ENCODE assay signal across 14 cellular contexts in the genomic region with DNA sequence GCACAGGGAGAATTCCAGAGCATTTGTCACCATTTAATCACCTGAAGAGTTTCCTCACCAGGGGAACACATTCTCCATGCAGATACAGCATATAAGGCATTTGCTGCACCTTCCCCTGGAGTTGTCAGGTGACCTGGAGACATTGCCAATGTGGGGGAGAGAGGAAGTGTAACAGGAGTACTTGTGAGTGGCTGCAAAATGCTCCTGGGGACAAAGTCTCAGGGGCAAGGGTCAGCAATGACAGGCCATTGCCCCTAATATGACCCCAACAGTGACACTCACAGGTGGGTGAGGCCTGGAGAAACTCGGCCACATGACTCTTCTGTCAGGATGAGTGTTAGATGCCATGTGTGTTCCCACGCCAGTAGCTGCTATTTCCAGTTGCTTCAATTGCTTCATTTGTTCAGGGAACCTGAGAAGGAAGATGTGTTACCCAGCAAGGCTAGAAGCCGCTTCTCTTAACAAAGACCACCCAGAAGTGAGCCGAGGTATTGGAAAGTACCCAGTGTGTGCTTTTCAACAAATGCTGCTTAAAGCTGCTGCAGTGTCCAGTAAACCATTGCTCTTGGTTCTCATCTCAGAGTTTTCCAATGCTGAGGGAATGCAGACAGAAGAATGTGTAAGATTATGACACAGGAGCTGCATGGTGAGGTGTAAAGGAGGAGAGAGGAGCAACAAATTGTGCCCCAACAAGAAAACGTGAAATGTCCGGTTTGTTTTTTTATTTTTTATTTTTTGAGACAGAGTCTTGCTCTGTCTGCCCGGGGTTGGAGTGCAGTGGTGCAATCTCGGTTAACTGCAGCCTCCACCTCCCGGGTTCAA.
DNase-seq lines count a peak whose midpoint lies in the region; ATAC-seq lines count a peak whose summit lies in the region.
"Had no signal": no experiment of that assay in that cellular context is flagged by ENCODE, and none has a peak within 500 bp of the region (broad histone marks: within the 10 kb centered on the region; RNA-seq: fewer than 3 reads in every experiment).

No MANE protein-coding gene starts in this region.

- peak overlapping the region in 1 of 2 donors; percentile 64 for H3K4me3 Mint-ChIP-seq in effector memory CD8-positive, alpha-beta T cell
- H3K4me3 Mint-ChIP-seq: activated CD4-positive, alpha-beta memory T cell treated with anti-CD3 and anti-CD28 coated beads, Interleukin-2, amount 10 ng/mL, durations not matched to agents 7 days and 5 days had no signal

- DNase-seq in M059J (ENCODE audit: low read depth) (peak; percentile 18), GM03348 (ENCODE audit: low spot score) (no peak), Ammon's horn (ENCODE audit: low spot score) (no peak)
- DNase-seq in effector memory CD8-positive, alpha-beta T cell, result no peak
- DNase-seq: cerebellar nuclear complex, NCI-H146 had no signal

- H3K36me3 Mint-ChIP-seq in effector memory CD8-positive, alpha-beta T cell (ENCODE audit: insufficient read depth), result no peaks in the 10 kb centered on the region

- H3K36me3 ChIP-seq in BLaER1 treated with 17β-estradiol and CSF1 and Interleukin-3, amounts not matched to agents 10 nM and 100 nM, result no peaks in the 10 kb centered on the region
- H3K36me3 ChIP-seq in muscle layer of colon (ENCODE audit: insufficient read depth, low read length), result no peaks in the 10 kb centered on the region
- H3K36me3 ChIP-seq: upper lobe of right lung had no signal

- no peak for ATAC-seq in effector memory CD8-positive, alpha-beta T cell (replicated peaks)
- ATAC-seq in HG02759 (IDR thresholded peaks at IDR 0.05; ENCODE audit: unreplicated experiment) (no peak), GM19023 (IDR thresholded peaks at IDR 0.05; ENCODE audit: unreplicated experiment) (no peak)
- ATAC-seq: foreskin keratinocyte had no signal

- H3K27me3 Mint-ChIP-seq in effector memory CD8-positive, alpha-beta T cell, result peaks cover 8 to 16% of the 10 kb centered on the region in 2 donors
- H3K27me3 Mint-ChIP-seq: activated CD4-positive, alpha-beta memory T cell treated with anti-CD3 and anti-CD28 coated beads, Interleukin-2, amount 10 ng/mL, durations not matched to agents 7 days and 5 days had no signal

- no peak overlapping the region for H3K4me3 ChIP-seq in BLaER1 treated with 17β-estradiol and CSF1 and Interleukin-3, amounts not matched to agents 10 nM and 100 nM
- no peak overlapping the region for H3K4me3 ChIP-seq in muscle layer of colon (ENCODE audit: low read depth in 1 of 2, low read length in 2 of 2)
- H3K4me3 ChIP-seq: smooth muscle cell, upper lobe of right lung had no signal

- H3K9me3 ChIP-seq in BLaER1 treated with 17β-estradiol and CSF1 and Interleukin-3, amounts not matched to agents 10 nM and 100 nM (replicated peaks in 1 of 11), result no peaks in the 10 kb centered on the region
- H3K9me3 ChIP-seq in muscle layer of colon (ENCODE audit: low read length), result no peaks in the 10 kb centered on the region
- H3K9me3 ChIP-seq: upper lobe of right lung had no signal

- no peaks in the 10 kb centered on the region for H3K27me3 ChIP-seq in BLaER1 treated with 17β-estradiol and CSF1 and Interleukin-3, amounts not matched to agents 10 nM and 100 nM
- H3K27me3 ChIP-seq in muscle layer of colon (ENCODE audit: control insufficient read depth in 1 of 2, insufficient read depth in 2 of 2, low read length in 2 of 2), result no peaks in the 10 kb centered on the region
- H3K27me3 ChIP-seq: foreskin keratinocyte, upper lobe of right lung had no signal

- H3K9me3 Mint-ChIP-seq in effector memory CD8-positive, alpha-beta T cell, result no peaks in the 10 kb centered on the region
- H3K9me3 Mint-ChIP-seq: activated CD4-positive, alpha-beta memory T cell treated with anti-CD3 and anti-CD28 coated beads, Interleukin-2, amount 10 ng/mL, durations not matched to agents 7 days and 5 days had no signal

- peak overlapping the region; percentile 15 to 39 for H3K27ac Mint-ChIP-seq in effector memory CD8-positive, alpha-beta T cell

- H4K20me1 ChIP-seq in BLaER1 treated with 17β-estradiol and CSF1 and Interleukin-3, amounts not matched to agents 10 nM and 100 nM, result no peaks in the 10 kb centered on the region

- H3K27ac ChIP-seq in BLaER1 treated with 17β-estradiol and CSF1 and Interleukin-3, amounts not matched to agents 10 nM and 100 nM, result peak overlapping the region; percentile 69 to 90 (median 75); a peak in 21 of 22 replicates
- peak overlapping the region; percentile 24 for H3K27ac ChIP-seq in muscle layer of colon (ENCODE audit: low read depth, low read length)
- H3K27ac ChIP-seq: foreskin keratinocyte, upper lobe of right lung had no signal

- H3K4me1 Mint-ChIP-seq in effector memory CD8-positive, alpha-beta T cell (ENCODE audit: low read depth in 2 of 2), result peaks cover 19 to 29% of the 10 kb centered on the region in 2 donors

- H3K4me1 ChIP-seq in BLaER1 treated with 17β-estradiol and CSF1 and Interleukin-3, amounts not matched to agents 10 nM and 100 nM, result peaks cover 58 to 81% (median 72%) of the 10 kb centered on the region in 10 experiments
- H3K4me1 ChIP-seq in muscle layer of colon (ENCODE audit: insufficient read depth, low read length), result peaks cover 30% of the 10 kb centered on the region
- H3K4me1 ChIP-seq: foreskin keratinocyte had no signal

- peak overlapping the region in 6 of 11 experiments; percentile 3 to 74 (median 58); a peak in 4 of 22 replicates for H3K9ac ChIP-seq in BLaER1 treated with 17β-estradiol and CSF1 and Interleukin-3, amounts not matched to agents 10 nM and 100 nM
- H3K9ac ChIP-seq in muscle layer of colon (ENCODE audit: low read length), result no peak overlapping the region

- H3K4me2 ChIP-seq in BLaER1 treated with 17β-estradiol and CSF1 and Interleukin-3, amounts not matched to agents 10 nM and 100 nM, result peak overlapping the region; percentile 83 to 95 (median 89)
- H3K4me2 ChIP-seq: smooth muscle cell had no signal
